In the genomic region with DNA sequence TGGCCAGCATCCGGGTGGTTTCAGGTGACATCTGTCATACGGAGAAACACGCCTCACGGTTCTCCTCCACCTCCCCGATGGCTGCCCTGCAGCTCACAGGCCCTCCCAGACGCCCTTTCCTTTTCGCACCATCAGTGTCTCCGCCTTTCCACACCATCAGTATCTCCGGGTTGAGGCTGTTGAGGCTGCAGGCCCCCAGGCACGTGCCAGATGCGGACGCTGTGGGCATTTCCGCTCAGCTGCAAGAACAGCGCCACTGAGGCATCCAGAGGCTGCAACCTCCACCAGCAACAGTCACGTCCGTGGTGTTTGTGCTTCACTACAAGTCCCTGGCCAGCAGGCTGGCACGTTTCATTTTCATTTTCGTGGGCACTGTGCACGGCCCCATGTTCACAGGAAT, we compare ENCODE assay signal across 1 cellular context. TPM values are rescaled to one million over a fixed set of nuclear protein-coding genes. Genes with fewer than 3 reads are reported as not detected.
"Had no signal": no experiment of that assay in that cellular context is flagged by ENCODE, and none has a peak within 500 bp of the region (broad histone marks: within the 10 kb centered on the region; RNA-seq: fewer than 3 reads in every experiment).

No MANE protein-coding gene starts in this region.

RNA-seq across cellular contexts. Expression of gene KCNJ12, which starts 25.7 kb away (rescaled TPM):
- total RNA-seq: natural killer cell treated with Interleukin-12 subunit alpha and Interleukin-12 subunit beta and Interleukin-15 and Interleukin-18, amount 100 ng/mL, for 72 hours had no signal
